Comparison of ENCODE assay signal across 8 cellular contexts in the genomic region with DNA sequence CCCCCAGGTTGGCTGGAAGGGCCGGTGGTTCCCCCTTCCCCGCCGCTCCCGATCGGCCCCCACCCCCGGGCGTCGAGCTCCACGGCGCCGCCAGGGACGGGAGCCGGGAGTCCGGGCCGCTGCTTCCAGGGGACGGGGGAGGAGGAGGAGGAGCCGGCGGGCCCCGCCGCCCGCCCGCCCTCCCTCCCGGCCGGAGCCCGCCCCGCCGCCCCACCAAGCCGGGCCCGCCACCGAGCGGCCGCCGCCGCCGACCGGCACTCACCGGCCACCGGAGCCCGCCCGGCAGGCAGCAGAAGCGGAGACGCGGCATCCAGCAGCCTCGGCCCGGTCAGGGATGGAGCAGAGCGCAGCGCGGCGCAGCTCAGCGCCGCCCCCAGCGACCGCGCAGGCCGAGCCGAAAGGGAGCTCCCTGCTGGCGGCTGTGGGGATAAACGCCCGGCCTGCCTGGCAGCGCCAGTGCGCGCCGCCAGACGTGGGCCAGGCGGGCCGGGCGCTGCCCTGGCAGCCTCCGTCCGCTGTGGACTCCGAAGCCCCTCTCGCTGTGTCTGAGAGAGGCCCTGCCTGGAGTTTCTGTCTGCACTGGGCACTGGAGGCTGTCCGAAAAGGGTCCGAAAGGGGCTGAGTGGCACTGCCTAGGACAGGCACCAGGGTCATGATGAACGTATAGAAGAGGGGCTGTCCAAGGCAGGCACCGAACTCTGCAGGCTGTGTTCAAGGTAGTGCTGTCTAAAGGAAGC. TPM values are rescaled to one million over a fixed set of nuclear protein-coding genes. Genes with fewer than 3 reads are reported as not detected.
A peak's percentile ranks its signal among the peaks of the same experiment; 100 is the strongest.
DNase-seq lines count a peak whose midpoint lies in the region; ATAC-seq and TF ChIP-seq lines count a peak whose summit lies in the region.

A gene with protein sequence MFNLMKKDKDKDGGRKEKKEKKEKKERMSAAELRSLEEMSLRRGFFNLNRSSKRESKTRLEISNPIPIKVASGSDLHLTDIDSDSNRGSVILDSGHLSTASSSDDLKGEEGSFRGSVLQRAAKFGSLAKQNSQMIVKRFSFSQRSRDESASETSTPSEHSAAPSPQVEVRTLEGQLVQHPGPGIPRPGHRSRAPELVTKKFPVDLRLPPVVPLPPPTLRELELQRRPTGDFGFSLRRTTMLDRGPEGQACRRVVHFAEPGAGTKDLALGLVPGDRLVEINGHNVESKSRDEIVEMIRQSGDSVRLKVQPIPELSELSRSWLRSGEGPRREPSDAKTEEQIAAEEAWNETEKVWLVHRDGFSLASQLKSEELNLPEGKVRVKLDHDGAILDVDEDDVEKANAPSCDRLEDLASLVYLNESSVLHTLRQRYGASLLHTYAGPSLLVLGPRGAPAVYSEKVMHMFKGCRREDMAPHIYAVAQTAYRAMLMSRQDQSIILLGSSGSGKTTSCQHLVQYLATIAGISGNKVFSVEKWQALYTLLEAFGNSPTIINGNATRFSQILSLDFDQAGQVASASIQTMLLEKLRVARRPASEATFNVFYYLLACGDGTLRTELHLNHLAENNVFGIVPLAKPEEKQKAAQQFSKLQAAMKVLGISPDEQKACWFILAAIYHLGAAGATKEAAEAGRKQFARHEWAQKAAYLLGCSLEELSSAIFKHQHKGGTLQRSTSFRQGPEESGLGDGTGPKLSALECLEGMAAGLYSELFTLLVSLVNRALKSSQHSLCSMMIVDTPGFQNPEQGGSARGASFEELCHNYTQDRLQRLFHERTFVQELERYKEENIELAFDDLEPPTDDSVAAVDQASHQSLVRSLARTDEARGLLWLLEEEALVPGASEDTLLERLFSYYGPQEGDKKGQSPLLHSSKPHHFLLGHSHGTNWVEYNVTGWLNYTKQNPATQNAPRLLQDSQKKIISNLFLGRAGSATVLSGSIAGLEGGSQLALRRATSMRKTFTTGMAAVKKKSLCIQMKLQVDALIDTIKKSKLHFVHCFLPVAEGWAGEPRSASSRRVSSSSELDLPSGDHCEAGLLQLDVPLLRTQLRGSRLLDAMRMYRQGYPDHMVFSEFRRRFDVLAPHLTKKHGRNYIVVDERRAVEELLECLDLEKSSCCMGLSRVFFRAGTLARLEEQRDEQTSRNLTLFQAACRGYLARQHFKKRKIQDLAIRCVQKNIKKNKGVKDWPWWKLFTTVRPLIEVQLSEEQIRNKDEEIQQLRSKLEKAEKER (N-terminal part only) (minus strand): TSS at position 348 of the 737 bp plus-strand sequence. CDS start 13,458 bp downstream, outside the sequence.

- in situ Hi-C loops in IMR-90 (cut with MboI; ENCODE audit: low sequenced_read_pairs) = no loop called here

- H2AK5ac ChIP-seq in IMR-90 (ENCODE audit: low read depth, low read length) = peak within 1 kb of the TSS; percentile 63

- no peaks in the 10 kb centered on the region for H3K27me3 Mint-ChIP-seq in Calu3 (ENCODE audit: unreplicated experiment)
- peaks cover 11% of the 10 kb centered on the region for H3K27me3 Mint-ChIP-seq in nephron (ENCODE audit: low read depth)
- peaks cover 7% of the 10 kb centered on the region for H3K27me3 Mint-ChIP-seq in stimulated activated naive CD8-positive, alpha-beta T cell treated with anti-CD3 and anti-CD28 coated beads, Interleukin-15, Interleukin-2, amounts not matched to agents 100 ng/mL and 50 ng/mL, for 24 hours

- H2AFZ ChIP-seq in IMR-90 (replicated peaks; ENCODE audit: low read length, poor library complexity) = peak within 1 kb of the TSS; percentile 96

- POLR2A ChIA-PET in IMR-90 (lab: Charles Lee; ENCODE audit: unreplicated experiment) (interaction anchor here (0.6 to 1.3 kb wide), 5 partner anchors 12 to 500 kb away, joined by 3 to 12 read pairs (median 5); no protein-coding TSS in a partner anchor), RWPE1 (lab: Yijun Ruan, JAX; ENCODE audit: low non-redundant PET) (interaction anchor here (0.8 to 1.2 kb wide), 3 partner anchors 25 to 61 kb away, joined by 3 to 17 read pairs (median 3); no protein-coding TSS in a partner anchor)

- 0 out of 2 replicates have a peak, but pooled peaks cover 3% of the 10 kb centered on the region for H4K20me1 ChIP-seq in IMR-90 (ENCODE audit: insufficient read depth, low read length)

- BruUV-seq in Calu3 (replicated peaks; lab: Mats Ljungman, UMichigan) = no TSS peak
- BruUV-seq in IMR-90 (replicated peaks; lab: Mats Ljungman, UMichigan) = no TSS peak

- peaks cover 29% of the 10 kb centered on the region for H3K4me1 ChIP-seq in IMR-90 (ENCODE audit: control insufficient read depth, insufficient read depth, low read length)

- H3K9me1 ChIP-seq in IMR-90 (ENCODE audit: insufficient read depth, low read length) = no peaks in the 10 kb centered on the region; the same call in 1 of the 2 replicates

- H3K4me3 ChIP-seq in IMR-90 (ENCODE audit: insufficient read depth, low read depth, low read length) = peak within 1 kb of the TSS; percentile 79
- peak within 1 kb of the TSS; percentile 69 for H3K4me3 ChIP-seq in fibroblast of the aortic adventitia (ENCODE audit: low read depth, low read length)

- peak within 1 kb of the TSS; percentile 82 for H3K14ac ChIP-seq in IMR-90 (replicated peaks; ENCODE audit: low read depth, low read length)

- peak within 1 kb of the TSS; percentile 78 for H2BK5ac ChIP-seq in IMR-90 (ENCODE audit: low read depth, low read length, poor library complexity, severe bottlenecking)

- H3K56ac ChIP-seq in IMR-90 (ENCODE audit: extremely low read depth, insufficient read depth, low read length) = peak within 1 kb of the TSS; percentile 53; the same call in 1 of the 2 replicates

- H3K36me3 ChIP-seq in IMR-90 (ENCODE audit: control insufficient read depth, insufficient read depth, low read length) = no peaks in the 10 kb centered on the region

- peak within 1 kb of the TSS; percentile 87 for H3K23ac ChIP-seq in IMR-90 (ENCODE audit: low read depth, low read length)

- TF ChIP-seq POLR2A in IMR-90 (IDR thresholded peaks at IDR 0.05; ENCODE audit: low read depth, low read length) = no peak

- dilution Hi-C loops in IMR-90 (cut with HindIII; ENCODE audit: low sequenced_read_pairs, unreplicated experiment) = no loop called here

- H3K27ac Mint-ChIP-seq in Calu3 (ENCODE audit: unreplicated experiment) (peak within 1 kb of the TSS; percentile 87), nephron (peak within 1 kb of the TSS; percentile 79 to 88 (median 87))
- H3K27ac Mint-ChIP-seq in stimulated activated naive CD8-positive, alpha-beta T cell treated with anti-CD3 and anti-CD28 coated beads, Interleukin-15, Interleukin-2, amounts not matched to agents 100 ng/mL and 50 ng/mL, for 24 hours = no peak within 1 kb of the TSS

- peaks cover 38% of the 10 kb centered on the region for H3K4me1 Mint-ChIP-seq in Calu3 (ENCODE audit: low read depth, unreplicated experiment)
- H3K4me1 Mint-ChIP-seq in nephron = peaks cover 29% of the 10 kb centered on the region
- H3K4me1 Mint-ChIP-seq in stimulated activated naive CD8-positive, alpha-beta T cell treated with anti-CD3 and anti-CD28 coated beads, Interleukin-15, Interleukin-2, amounts not matched to agents 100 ng/mL and 50 ng/mL, for 24 hours (ENCODE audit: low read depth) = peaks cover 35% of the 10 kb centered on the region

- DNase-seq in Calu3 (peak; percentile 89), IMR-90 (peak; percentile 71), RWPE1 (ENCODE audit: low spot score) (peak; percentile 87), fibroblast of the aortic adventitia (ENCODE audit: low read depth) (peak; percentile 68)
- DNase-seq in activated T-helper 9 cell treated with anti-CD3 and anti-CD28 coated beads, Interleukin-2, amount 50 U/mL, for 16 hours (ENCODE audit: low read depth) = peak; percentile 70

- ATAC-seq in GM21423 (IDR thresholded peaks at IDR 0.05; ENCODE audit: unreplicated experiment) (peak; percentile 77), IMR-90 (ENCODE audit: low read depth) (peak; percentile 94)

- peak within 1 kb of the TSS; percentile 34; the same call in 2 of the 3 replicates for H2BK15ac ChIP-seq in IMR-90 (ENCODE audit: low read depth, low read length)

- H3K4me3 Mint-ChIP-seq in Calu3 (ENCODE audit: low read depth, unreplicated experiment) (peak within 1 kb of the TSS; percentile 69), nephron (peak within 1 kb of the TSS; percentile 81 to 88 (median 85))
- H3K4me3 Mint-ChIP-seq in stimulated activated naive CD8-positive, alpha-beta T cell treated with anti-CD3 and anti-CD28 coated beads, Interleukin-15, Interleukin-2, amounts not matched to agents 100 ng/mL and 50 ng/mL, for 24 hours = peak within 1 kb of the TSS; percentile 66

- H3K79me1 ChIP-seq in IMR-90 (ENCODE audit: low read depth in 1 of 2, low read length in 2 of 2) = peaks cover 27 to 43% of the 10 kb centered on the region in 2 experiments

- peak within 1 kb of the TSS; percentile 77; the same call in 1 of the 2 replicates for H2BK20ac ChIP-seq in IMR-90 (ENCODE audit: low read depth, low read length)

- H3K9ac ChIP-seq in IMR-90 (ENCODE audit: low read depth, low read length) = peak within 1 kb of the TSS; percentile 82

- peak within 1 kb of the TSS; percentile 93 to 94 for H4K8ac ChIP-seq in IMR-90 (ENCODE audit: low read depth in 2 of 2, low read length in 2 of 2)

- H3K36me3 Mint-ChIP-seq in Calu3 (ENCODE audit: insufficient read depth, unreplicated experiment) (peaks cover 51% of the 10 kb centered on the region), nephron (ENCODE audit: low read depth) (no peaks in the 10 kb centered on the region)
- H3K36me3 Mint-ChIP-seq in stimulated activated naive CD8-positive, alpha-beta T cell treated with anti-CD3 and anti-CD28 coated beads, Interleukin-15, Interleukin-2, amounts not matched to agents 100 ng/mL and 50 ng/mL, for 24 hours (ENCODE audit: low read depth) = no peaks in the 10 kb centered on the region

- peak within 1 kb of the TSS; percentile 85 for H4K91ac ChIP-seq in IMR-90 (ENCODE audit: insufficient read depth, low read depth, low read length)

- H2BK120ac ChIP-seq in IMR-90 (ENCODE audit: low read depth, low read length) = peak within 1 kb of the TSS; percentile 91

- H3K27ac ChIP-seq in IMR-90 (ENCODE audit: insufficient read depth, low read length) = peak within 1 kb of the TSS; percentile 84
- H3K27ac ChIP-seq in RWPE1 = peak within 1 kb of the TSS; percentile 94

- H3K18ac ChIP-seq in IMR-90 (ENCODE audit: low read depth, low read length) = peak within 1 kb of the TSS; percentile 94

- H3K9me3 ChIP-seq in IMR-90 (ENCODE audit: control insufficient read depth, insufficient read depth, low read length) = no peaks in the 10 kb centered on the region

- WGBS in IMR-90 (ENCODE audit: extremely low coverage in 2 of 2, insufficient read length in 1 of 2), 2 experiments = 0% methylated on average over 26 of the region's 75 CpGs; no CpG with 5 or more reads in 1 of the 2 experiments

- peak; percentile 92 for TF ChIP-seq CTCF in Calu3 (IDR thresholded peaks at IDR 0.05; ENCODE audit: unreplicated experiment)
- peak; percentile 98 for TF ChIP-seq CTCF in IMR-90 (conservative IDR thresholded peaks at IDR 0.05; ENCODE audit: low read depth, low read length)
- TF ChIP-seq CTCF in RWPE1 (conservative IDR thresholded peaks at IDR 0.05; ENCODE audit: low read depth) = peak; percentile 90
- TF ChIP-seq CTCF in fibroblast of the aortic adventitia (IDR thresholded peaks at IDR 0.05; ENCODE audit: insufficient read depth, low read length) = peak; percentile 72
- TF ChIP-seq CTCF in nephron (IDR thresholded peaks at IDR 0.05; ENCODE audit: unreplicated experiment in 3 of 3) = peak; percentile 83 to 89 (median 88)

- H3K9me3 Mint-ChIP-seq in Calu3 (ENCODE audit: low read depth, unreplicated experiment) (peaks cover 2% of the 10 kb centered on the region), nephron (peaks cover 6% of the 10 kb centered on the region)
- H3K9me3 Mint-ChIP-seq in stimulated activated naive CD8-positive, alpha-beta T cell treated with anti-CD3 and anti-CD28 coated beads, Interleukin-15, Interleukin-2, amounts not matched to agents 100 ng/mL and 50 ng/mL, for 24 hours = no peaks in the 10 kb centered on the region

- peak within 1 kb of the TSS; percentile 95 for H3K4ac ChIP-seq in IMR-90 (ENCODE audit: low read depth, low read length)

- CTCF ChIA-PET in Calu3 (lab: Charles Lee) = interaction anchor here (0.6 to 7.5 kb wide), 13 partner anchors 13 to 947 kb away, joined by 3 to 158 read pairs (median 6); no protein-coding TSS in a partner anchor
- CTCF ChIA-PET in IMR-90 (lab: Yijun Ruan, JAX) = interaction anchor here (0.6 to 3.8 kb wide), 18 partner anchors 10 to 112 kb away, joined by 3 to 25 read pairs (median 4); no protein-coding TSS in a partner anchor
- CTCF ChIA-PET in RWPE1 (lab: Yijun Ruan, JAX) = interaction anchor here (0.6 to 6.9 kb wide), 13 partner anchors 9 to 194 kb away, joined by 3 to 81 read pairs (median 4); no protein-coding TSS in a partner anchor

- peak within 1 kb of the TSS; percentile 96 for H4K5ac ChIP-seq in IMR-90 (ENCODE audit: low read depth, low read length)

- peak; percentile 71 for TF ChIP-seq RAD21 in IMR-90 (IDR thresholded peaks at IDR 0.05; ENCODE audit: low read length)

- H3K4me2 ChIP-seq in IMR-90 (ENCODE audit: low read depth, low read length) = peak within 1 kb of the TSS; percentile 96

- H3K27me3 ChIP-seq in IMR-90 (ENCODE audit: control insufficient read depth, insufficient read depth, low read length) = no peaks in the 10 kb centered on the region

- H2AK9ac ChIP-seq in IMR-90 (replicated peaks; ENCODE audit: low read depth, low read length, poor library complexity) = peak within 1 kb of the TSS; percentile 95

- intact Hi-C loops in Calu3 (cut with micrococcal nuclease; ENCODE audit: unreplicated experiment) (no loop called here), IMR-90 (cut with micrococcal nuclease) (loop anchor here (1.0 kb wide), 3 partner anchors 31 to 56 kb away; no protein-coding TSS in a partner anchor)

RNA-seq across cellular contexts. Expression of the gene that starts here (rescaled TPM):
- total RNA-seq in Calu3 (2022) = 89.9 and 123 TPM in 2 replicates
- total RNA-seq in IMR-90 (2012; rRNA removed) = 39.1 and 40.0 TPM in 2 replicates
- 22.4 and 22.9 TPM in 2 replicates for polyA plus RNA-seq in IMR-90 (2012; rRNA removed)
- polyA plus RNA-seq in IMR-90 (2012; cell fraction: cytosol; rRNA removed) = 12.8 and 19.0 TPM in 2 replicates
- polyA plus RNA-seq in IMR-90 (2012; cell fraction: nucleus; rRNA removed; ENCODE audit: low replicate concordance) = 95.5 and 141 TPM in 2 replicates
- 78.3 and 82.8 TPM in 2 replicates for total RNA-seq in fibroblast of the aortic adventitia (ENCODE audit: low replicate concordance)

Comparison
In these comparisons a context has a peak if more than half of its experiments do, and no peak if none do; other contexts are left out.
1. Peak in every context shown above with its lines: DNase-seq, ATAC-seq, H3K4me3 ChIP-seq and H3K27ac ChIP-seq.